In the genomic region with DNA sequence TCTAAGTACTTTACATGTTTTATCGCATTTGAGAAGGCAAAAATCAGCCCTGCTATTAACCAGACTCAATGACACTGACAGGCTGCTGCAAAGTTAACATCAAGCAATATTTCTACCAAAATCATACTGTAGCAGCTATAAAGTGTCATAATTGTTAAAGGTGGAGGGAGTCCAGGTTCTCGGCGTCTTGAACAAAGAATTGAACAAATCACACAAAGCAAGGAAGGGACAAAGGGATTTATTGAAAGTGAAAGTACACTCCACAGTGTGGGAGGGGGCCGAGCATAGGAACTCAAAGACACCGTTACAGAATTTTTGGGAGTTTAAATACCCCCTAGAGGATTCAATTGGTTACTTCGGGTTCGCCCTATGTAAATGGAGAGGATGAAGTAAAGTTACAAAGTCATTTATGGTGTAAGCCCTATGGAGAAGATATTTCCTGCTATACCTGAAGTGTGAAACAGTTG, we compare ENCODE assay signal across 9 cellular contexts. TPM values are rescaled to one million over a fixed set of nuclear protein-coding genes. Genes with fewer than 3 reads are reported as not detected.
A peak's percentile ranks its signal among the peaks of the same experiment; 100 is the strongest.
DNase-seq lines count a peak whose midpoint lies in the region; ATAC-seq, FAIRE-seq and TF ChIP-seq lines count a peak whose summit lies in the region.
"Had no signal": no experiment of that assay in that cellular context is flagged by ENCODE, and none has a peak within 500 bp of the region (broad histone marks: within the 10 kb centered on the region; RNA-seq: fewer than 3 reads in every experiment).

No MANE protein-coding gene starts in this region.

- intact Hi-C loops in naive thymus-derived CD4-positive, alpha-beta T cell (cut with micrococcal nuclease): loop anchor here in 1 of 2 donors (1.0 to 10.0 kb wide), 8 partner anchors 13 to 1413 kb away; a partner anchor contains a TSS

- no peaks in the 10 kb centered on the region for H3K36me3 ChIP-seq in bronchial epithelial cell (ENCODE audit: control insufficient read depth, insufficient read depth, low read length)
- no peaks in the 10 kb centered on the region for H3K36me3 ChIP-seq in naive thymus-derived CD4-positive, alpha-beta T cell (ENCODE audit: control insufficient read depth in 2 of 3, insufficient read depth in 3 of 3, low read length in 3 of 3)

- no peak overlapping the region for H3K27ac Mint-ChIP-seq in IgD-negative memory B cell
- peak overlapping the region; percentile 31 to 93 (median 85) for H3K27ac Mint-ChIP-seq in naive thymus-derived CD4-positive, alpha-beta T cell

- peak; percentile 31 for ATAC-seq in naive thymus-derived CD4-positive, alpha-beta T cell

- H3K4me3 ChIP-seq in bronchial epithelial cell (ENCODE audit: low read depth, low read length): peak overlapping the region; percentile 14
- H3K4me3 ChIP-seq in naive thymus-derived CD4-positive, alpha-beta T cell (ENCODE audit: low read length): peak overlapping the region; percentile 81

- no peaks in the 10 kb centered on the region for H3K27me3 ChIP-seq in bronchial epithelial cell (ENCODE audit: control insufficient read depth, insufficient read depth, low read length)
- H3K27me3 ChIP-seq in naive thymus-derived CD4-positive, alpha-beta T cell (ENCODE audit: control insufficient read depth in 2 of 2, insufficient read depth in 2 of 2, low read length in 2 of 2): no peaks in the 10 kb centered on the region

- peak overlapping the region; percentile 68 for H3K27ac ChIP-seq in naive thymus-derived CD4-positive, alpha-beta T cell (ENCODE audit: low read depth, low read length)

- DNase-seq in Ammon's horn (ENCODE audit: low spot score) (peak; percentile 11), bronchial epithelial cell (ENCODE audit: low read depth) (no peak), cerebellum (ENCODE audit: low spot score) (no peak), GF-D8 (lab: John Stamatoyannopoulos, UW) (no peak), GM03348 (ENCODE audit: low spot score) (no peak)
- DNase-seq in naive thymus-derived CD4-positive, alpha-beta T cell: peak in 4 of 9 donors; percentile 2 to 20 (median 12)
- no peak for DNase-seq in central memory CD4-positive, alpha-beta T cell

- H3K4me1 Mint-ChIP-seq in IgD-negative memory B cell: peaks cover 6 to 11% (median 7%) of the 10 kb centered on the region in 3 donors
- H3K4me1 Mint-ChIP-seq in naive thymus-derived CD4-positive, alpha-beta T cell: peaks cover 16 to 35% (median 28%) of the 10 kb centered on the region in 7 donors

- no peak for TF ChIP-seq CTCF in bronchial epithelial cell (IDR thresholded peaks at IDR 0.05; ENCODE audit: insufficient read depth, low read length, severe bottlenecking)

- no peak for FAIRE-seq in bronchial epithelial cell (lab: Jason Lieb, UNC)
- FAIRE-seq: colon had no signal

- peak overlapping the region in 3 of 4 donors; percentile 78 to 96 (median 94) for H3K4me3 Mint-ChIP-seq in IgD-negative memory B cell
- H3K4me3 Mint-ChIP-seq in naive thymus-derived CD4-positive, alpha-beta T cell: peak overlapping the region; percentile 52 to 94 (median 92)

- peaks cover 6% of the 10 kb centered on the region for H3K27me3 Mint-ChIP-seq in IgD-negative memory B cell
- H3K27me3 Mint-ChIP-seq in naive thymus-derived CD4-positive, alpha-beta T cell: peaks cover 0 to 6% (median 4%) of the 10 kb centered on the region in 5 donors

- POLR2A ChIA-PET in naive thymus-derived CD4-positive, alpha-beta T cell (lab: Charles Lee): interaction anchor here (0.6 to 0.9 kb wide), 3 partner anchors 10 to 1073 kb away, joined by 3 read pairs; no protein-coding TSS in a partner anchor

- H3K36me3 Mint-ChIP-seq in IgD-negative memory B cell: peaks cover 1% of the 10 kb centered on the region
- peaks cover 4 to 7% (median 6%) of the 10 kb centered on the region in 5 donors for H3K36me3 Mint-ChIP-seq in naive thymus-derived CD4-positive, alpha-beta T cell

- H3K9me3 ChIP-seq in naive thymus-derived CD4-positive, alpha-beta T cell (ENCODE audit: control insufficient read depth in 2 of 3, low read length in 3 of 3): no peaks in the 10 kb centered on the region

- CTCF ChIA-PET in naive thymus-derived CD4-positive, alpha-beta T cell (lab: Charles Lee): no interaction called here

- peaks cover 13 to 17% of the 10 kb centered on the region in 2 donors for H3K4me1 ChIP-seq in naive thymus-derived CD4-positive, alpha-beta T cell (ENCODE audit: control insufficient read depth in 2 of 2, insufficient read depth in 2 of 2, low read length in 2 of 2)

- peaks cover 0 to 7% (median 0%) of the 10 kb centered on the region in 3 donors for H3K9me3 Mint-ChIP-seq in IgD-negative memory B cell
- peaks cover 0 to 6% (median 0%) of the 10 kb centered on the region in 11 donors for H3K9me3 Mint-ChIP-seq in naive thymus-derived CD4-positive, alpha-beta T cell

RNA-seq across cellular contexts. Expression of a gene that starts 12.9 kb away (rescaled TPM):
- 2.1 TPM for polyA plus RNA-seq in IgD-negative memory B cell
- total RNA-seq in bronchial epithelial cell (0.53 and 1.4 TPM in 2 replicates), cerebellum (6.6 TPM)
- 1 to 10 TPM in 4 of 5 experiments, under 1 TPM in 1; 0.19 to 5.7 (median 3.3) TPM for total RNA-seq in naive thymus-derived CD4-positive, alpha-beta T cell
- 1 to 10 TPM; 3.4 to 3.9 TPM for polyA plus RNA-seq in naive thymus-derived CD4-positive, alpha-beta T cell

Comparison
In these comparisons a context has a peak if more than half of its experiments do, and no peak if none do; other contexts are left out.
1. H3K27ac Mint-ChIP-seq: peak in naive thymus-derived CD4-positive, alpha-beta T cell (9 of 9); none in IgD-negative memory B cell (0 of 3).